Comparison of ENCODE assay signal across 9 cellular contexts in genomic region chr6:136719280-136720044, GRCh38.
DNase-seq lines count a peak whose midpoint lies in the region; ATAC-seq and TF ChIP-seq lines count a peak whose summit lies in the region.
"Had no signal": no experiment of that assay in that cellular context is flagged by ENCODE, and none has a peak within 500 bp of the region (broad histone marks: within the 10 kb centered on the region; RNA-seq: fewer than 3 reads in every experiment).

No MANE protein-coding gene starts in this region.

- H3K27ac ChIP-seq in temporal lobe (ENCODE audit: low read depth, low read length) (peak overlapping the region; percentile 6), endodermal cell (ENCODE audit: low read depth, low read length) (no peak overlapping the region)
- H3K27ac ChIP-seq: uterus had no signal

- peak; percentile 40 for ATAC-seq in HG02981 (IDR thresholded peaks at IDR 0.05; ENCODE audit: unreplicated experiment)

- intact Hi-C loops in activated naive CD4-positive, alpha-beta T cell treated with anti-CD3 and anti-CD28 coated beads for 36 hours (cut with micrococcal nuclease), result no loop called here

- H3K27me3 ChIP-seq in adipocyte (replicated peaks; ENCODE audit: control insufficient read depth, insufficient read depth, low read length) (no peaks in the 10 kb centered on the region), endodermal cell (ENCODE audit: control insufficient read depth, insufficient read depth, low read length, poor library complexity, severe bottlenecking) (no peaks in the 10 kb centered on the region)
- H3K27me3 ChIP-seq: uterus had no signal

- H3K36me3 ChIP-seq in adipocyte (ENCODE audit: control insufficient read depth, insufficient read depth, low read length, severe bottlenecking) (no peaks in the 10 kb centered on the region), endodermal cell (ENCODE audit: control insufficient read depth, insufficient read depth, low read length) (no peaks in the 10 kb centered on the region)
- H3K36me3 ChIP-seq: uterus had no signal

- WGBS in endodermal cell (ENCODE audit: insufficient coverage in 1 of 2, insufficient read length in 1 of 2), 2 experiments, result 61 to 90% methylated on average over 1 to 2 of the region's 2 CpGs

- H3K27ac Mint-ChIP-seq in activated naive CD4-positive, alpha-beta T cell treated with anti-CD3 and anti-CD28 coated beads for 36 hours, result no peak overlapping the region
- H3K27ac Mint-ChIP-seq in endodermal cell, result no peak overlapping the region
- no peak overlapping the region for H3K27ac Mint-ChIP-seq in progenitor cell of endocrine pancreas

- no peak overlapping the region for H3K4me3 Mint-ChIP-seq in activated naive CD4-positive, alpha-beta T cell treated with anti-CD3 and anti-CD28 coated beads for 36 hours
- no peak overlapping the region for H3K4me3 Mint-ChIP-seq in endodermal cell
- no peak overlapping the region for H3K4me3 Mint-ChIP-seq in progenitor cell of endocrine pancreas (ENCODE audit: low read depth)

- peaks cover 12% of the 10 kb centered on the region for H3K36me3 Mint-ChIP-seq in activated naive CD4-positive, alpha-beta T cell treated with anti-CD3 and anti-CD28 coated beads for 36 hours (ENCODE audit: low read depth)
- H3K36me3 Mint-ChIP-seq in endodermal cell (ENCODE audit: low read depth) (no peaks in the 10 kb centered on the region), progenitor cell of endocrine pancreas (ENCODE audit: insufficient read depth) (peaks cover 2% of the 10 kb centered on the region)

- no peaks in the 10 kb centered on the region for H3K27me3 Mint-ChIP-seq in activated naive CD4-positive, alpha-beta T cell treated with anti-CD3 and anti-CD28 coated beads for 36 hours (ENCODE audit: low read depth)
- no peaks in the 10 kb centered on the region for H3K27me3 Mint-ChIP-seq in endodermal cell (ENCODE audit: insufficient read depth)
- no peaks in the 10 kb centered on the region for H3K27me3 Mint-ChIP-seq in progenitor cell of endocrine pancreas

- H3K9me3 ChIP-seq in adipocyte (ENCODE audit: control insufficient read depth, low read length), result peaks cover 5% of the 10 kb centered on the region
- H3K9me3 ChIP-seq in endodermal cell (ENCODE audit: control insufficient read depth, low read length), result no peaks in the 10 kb centered on the region

- peaks cover 27% of the 10 kb centered on the region for H3K4me1 Mint-ChIP-seq in activated naive CD4-positive, alpha-beta T cell treated with anti-CD3 and anti-CD28 coated beads for 36 hours (ENCODE audit: low read depth)
- H3K4me1 Mint-ChIP-seq in endodermal cell (peaks cover 8% of the 10 kb centered on the region), progenitor cell of endocrine pancreas (ENCODE audit: low read depth) (peaks cover 7% of the 10 kb centered on the region)

- H3K4me1 ChIP-seq in adipocyte (ENCODE audit: control insufficient read depth, insufficient read depth, low read length) (peaks cover 11% of the 10 kb centered on the region), endodermal cell (ENCODE audit: control insufficient read depth, insufficient read depth, low read length) (no peaks in the 10 kb centered on the region)
- H3K4me1 ChIP-seq: uterus had no signal

- H3K4me3 ChIP-seq in adipocyte (ENCODE audit: low read length), result no peak overlapping the region
- H3K4me3 ChIP-seq in endodermal cell (ENCODE audit: low read length), result no peak overlapping the region
- H3K4me3 ChIP-seq: uterus had no signal

- H3K9ac ChIP-seq in adipocyte (ENCODE audit: low read length) (no peak overlapping the region), endodermal cell (ENCODE audit: extremely low read depth, low read length, poor library complexity, severe bottlenecking) (no peak overlapping the region)

- CTCF ChIA-PET in activated naive CD4-positive, alpha-beta T cell treated with anti-CD3 and anti-CD28 coated beads for 36 hours (lab: Charles Lee), result interaction anchor here (0.6 to 1.6 kb wide), 5 partner anchors 28 to 282 kb away, joined by 3 to 5 read pairs (median 4); partner anchors contain the start of gene MAP3K5

- no peaks in the 10 kb centered on the region for H3K9me3 Mint-ChIP-seq in activated naive CD4-positive, alpha-beta T cell treated with anti-CD3 and anti-CD28 coated beads for 36 hours
- peaks cover 3% of the 10 kb centered on the region for H3K9me3 Mint-ChIP-seq in endodermal cell
- peaks cover 3% of the 10 kb centered on the region for H3K9me3 Mint-ChIP-seq in progenitor cell of endocrine pancreas (ENCODE audit: low read depth)

- TF ChIP-seq CTCF in endodermal cell (conservative IDR thresholded peaks at IDR 0.05), result no peak
- no peak for TF ChIP-seq CTCF in progenitor cell of endocrine pancreas (IDR thresholded peaks at IDR 0.05; ENCODE audit: unreplicated experiment)

- peak; percentile 8 for DNase-seq in activated naive CD4-positive, alpha-beta T cell treated with anti-CD3 and anti-CD28 coated beads for 36 hours
- no peak for DNase-seq in activated naive CD4-positive, alpha-beta T cell treated with anti-CD3 and anti-CD28 coated beads, Interleukin-2, amount 50 U/mL, for 16 hours
- peak; percentile 16 for DNase-seq in adipocyte (ENCODE audit: low read depth)
- no peak for DNase-seq in NK-92 treated with Interleukin-12 subunit alpha and Interleukin-12 subunit beta, amount 100 ng/mL, for 24 hours (lab: John Stamatoyannopoulos, UW)
- DNase-seq in endodermal cell, result no peak
- DNase-seq in progenitor cell of endocrine pancreas (ENCODE audit: low spot score, unreplicated experiment), result no peak
- DNase-seq: uterus had no signal

Comparison
In these comparisons a context has a peak if more than half of its experiments do, and no peak if none do; other contexts are left out.
1. DNase-seq: peak in activated naive CD4-positive, alpha-beta T cell treated with anti-CD3 and anti-CD28 coated beads for 36 hours (single experiment) and adipocyte (single experiment); none in activated naive CD4-positive, alpha-beta T cell treated with anti-CD3 and anti-CD28 coated beads, Interleukin-2, amount 50 U/mL, for 16 hours (single experiment), NK-92 treated with Interleukin-12 subunit alpha and Interleukin-12 subunit beta, amount 100 ng/mL, for 24 hours (single experiment), endodermal cell (single experiment) and progenitor cell of endocrine pancreas (single experiment).